Comparison of ENCODE assay signal across 8 cellular contexts in genomic region chr13:95676775-95677563, GRCh38. TPM values are rescaled to one million over a fixed set of nuclear protein-coding genes. Genes with fewer than 3 reads are reported as not detected.
A peak's percentile ranks its signal among the peaks of the same experiment; 100 is the strongest.
DNase-seq lines count a peak whose midpoint lies in the region; ATAC-seq and TF ChIP-seq lines count a peak whose summit lies in the region.

A gene with protein sequence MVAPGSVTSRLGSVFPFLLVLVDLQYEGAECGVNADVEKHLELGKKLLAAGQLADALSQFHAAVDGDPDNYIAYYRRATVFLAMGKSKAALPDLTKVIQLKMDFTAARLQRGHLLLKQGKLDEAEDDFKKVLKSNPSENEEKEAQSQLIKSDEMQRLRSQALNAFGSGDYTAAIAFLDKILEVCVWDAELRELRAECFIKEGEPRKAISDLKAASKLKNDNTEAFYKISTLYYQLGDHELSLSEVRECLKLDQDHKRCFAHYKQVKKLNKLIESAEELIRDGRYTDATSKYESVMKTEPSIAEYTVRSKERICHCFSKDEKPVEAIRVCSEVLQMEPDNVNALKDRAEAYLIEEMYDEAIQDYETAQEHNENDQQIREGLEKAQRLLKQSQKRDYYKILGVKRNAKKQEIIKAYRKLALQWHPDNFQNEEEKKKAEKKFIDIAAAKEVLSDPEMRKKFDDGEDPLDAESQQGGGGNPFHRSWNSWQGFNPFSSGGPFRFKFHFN (plus strand): TSS chr13:95677139. CDS start chr13:95677256, 117 bp downstream.

- no peaks in the 10 kb centered on the region for H3K27me3 ChIP-seq in foreskin keratinocyte
- H3K27me3 ChIP-seq in neuron (ENCODE audit: insufficient read depth, low read length), result no peaks in the 10 kb centered on the region
- H3K27me3 ChIP-seq in subcutaneous abdominal adipose tissue (ENCODE audit: control insufficient read depth in 5 of 5, insufficient read depth in 4 of 5, low read length in 5 of 5), result no peaks in the 10 kb centered on the region

- ATAC-seq in foreskin keratinocyte, result peak; percentile 94

- no peak for TF ChIP-seq CTCF in foreskin keratinocyte (conservative IDR thresholded peaks at IDR 0.05)

- H3K9me3 ChIP-seq in neuron (ENCODE audit: low read length) (peaks cover under 1% of the 10 kb centered on the region), subcutaneous abdominal adipose tissue (ENCODE audit: control insufficient read depth in 5 of 5, low read length in 5 of 5) (peaks cover 0 to 2% (median 1%) of the 10 kb centered on the region in 5 donors)

- peak; percentile 98 for DNase-seq in GF-D8 (lab: John Stamatoyannopoulos, UW)
- peak; percentile 92 for DNase-seq in HEK293T (ENCODE audit: extremely low spot score)
- peak; percentile 96 for DNase-seq in MV-4-11 (lab: John Stamatoyannopoulos, UW)
- peak; percentile 97 for DNase-seq in SK-MEL-5 (ENCODE audit: low read depth, low spot score)
- peak; percentile 99 for DNase-seq in activated naive CD4-positive, alpha-beta T cell treated with Interleukin-2 at 50 U/mL for 16 hours
- peak; percentile 91 to 95 for DNase-seq in foreskin keratinocyte

- peak within 1 kb of the TSS; percentile 67 for H3K27ac ChIP-seq in foreskin keratinocyte
- H3K27ac ChIP-seq in subcutaneous abdominal adipose tissue (ENCODE audit: low read depth, low read length), result peak within 1 kb of the TSS; percentile 89

- CTCF ChIA-PET in HEK293T (lab: Yijun Ruan, JAX), result interaction anchor here (0.5 kb wide), 1 partner anchor 102 kb away, joined by 4 read pairs; no protein-coding TSS in a partner anchor

- peak within 1 kb of the TSS; percentile 82 for H2AFZ ChIP-seq in neuron (ENCODE audit: low read depth, low read length)

- H3K4me3 ChIP-seq in neuron (ENCODE audit: low read length) (peak within 1 kb of the TSS; percentile 88), subcutaneous abdominal adipose tissue (ENCODE audit: low read depth in 1 of 5, low read length in 5 of 5) (peak within 1 kb of the TSS; percentile 86 to 99 (median 96))

- peaks cover 15% of the 10 kb centered on the region for H3K4me1 ChIP-seq in foreskin keratinocyte
- H3K4me1 ChIP-seq in neuron (ENCODE audit: insufficient read depth, low read length), result peaks cover 16% of the 10 kb centered on the region
- H3K4me1 ChIP-seq in subcutaneous abdominal adipose tissue (ENCODE audit: control insufficient read depth in 5 of 5, insufficient read depth in 5 of 5, low read length in 5 of 5), result peaks cover 0 to 35% (median 30%) of the 10 kb centered on the region in 5 donors

- POLR2A ChIA-PET in HEK293T (lab: Yijun Ruan, JAX), result interaction anchor here (0.8 to 1.3 kb wide), 8 partner anchors 16 to 485 kb away, joined by 3 to 7 read pairs (median 4); partner anchors contain the start of gene DZIP1

- in situ Hi-C loops in SK-MEL-5 (cut with HindIII; ENCODE audit: low pct_unique_long_range_greater_than_20kb, low sequenced_read_pairs), result no loop called here

- peak within 1 kb of the TSS; percentile 74 to 99 (median 94) for H3K9ac ChIP-seq in subcutaneous abdominal adipose tissue (ENCODE audit: low read length in 5 of 5)

- H3K36me3 ChIP-seq in neuron (ENCODE audit: insufficient read depth, low read length) (no peaks in the 10 kb centered on the region), subcutaneous abdominal adipose tissue (ENCODE audit: control insufficient read depth in 5 of 5, insufficient read depth in 5 of 5, low read length in 5 of 5) (no peaks in the 10 kb centered on the region)

TF ChIP-seq in HEK293T, 16 proteins besides CTCF, POLR2A, EP300 and RAD21:
- TF ChIP-seq SP1 (IDR thresholded peaks at IDR 0.05) (0 out of 2 replicates have a peak, but pooled peaks have one; percentile 12), NFRKB (IDR thresholded peaks at IDR 0.05) (no peak), TARDBP (IDR thresholded peaks at IDR 0.05) (no peak), HDGF (IDR thresholded peaks at IDR 0.05; ENCODE audit: borderline replicate concordance) (peak; percentile 99), CTBP1 (IDR thresholded peaks at IDR 0.05; ENCODE audit: borderline replicate concordance) (no peak), ELF4 (IDR thresholded peaks at IDR 0.05) (peak; percentile 26; the same call in 1 of the 2 replicates), L3MBTL2 (conservative IDR thresholded peaks at IDR 0.05) (peak; percentile 90), ZNF384 (IDR thresholded peaks at IDR 0.05) (no peak), PKNOX1 (IDR thresholded peaks at IDR 0.05) (peak; percentile 63; the same call in 1 of the 2 replicates)

RNA-seq across cellular contexts. Expression of the gene that starts here (rescaled TPM):
- total RNA-seq in SK-MEL-5 (2014; rRNA removed; shearing (Covaris generic)), result 66.0 and 66.6 TPM in 2 replicates
- polyA plus RNA-seq in SK-MEL-5 (2015; cell fraction: cytosol; rRNA removed), result 27.4 and 36.6 TPM in 2 replicates
- polyA plus RNA-seq in SK-MEL-5 (2015; cell fraction: nucleus; rRNA removed), result 10.9 and 15.0 TPM in 2 replicates
- total RNA-seq in foreskin keratinocyte, result 39.0 and 48.8 TPM in 2 replicates
- polyA plus RNA-seq in foreskin keratinocyte, result 10.8 and 11.8 TPM in 2 replicates

Comparison
In these comparisons a context has a peak if more than half of its experiments do, and no peak if none do; other contexts are left out.
1. Peak in every context shown above with its lines: DNase-seq, ATAC-seq, H3K4me3 ChIP-seq and H3K27ac ChIP-seq.